16 cellular contexts compared by ENCODE assay signal in genomic region chr1:82319526-82319925, GRCh38.
A peak's percentile ranks its signal among the peaks of the same experiment; 100 is the strongest.
DNase-seq lines count a peak whose midpoint lies in the region; ATAC-seq, FAIRE-seq and TF ChIP-seq lines count a peak whose summit lies in the region.
"Had no signal": no experiment of that assay in that cellular context is flagged by ENCODE, and none has a peak within 500 bp of the region (broad histone marks: within the 10 kb centered on the region; RNA-seq: fewer than 3 reads in every experiment).

No MANE protein-coding gene starts in this region.

- H3K4me1 ChIP-seq in kidney (ENCODE audit: control insufficient read depth in 1 of 2, insufficient read depth in 1 of 2, low read depth in 1 of 2, low read length in 2 of 2) (no peaks in the 10 kb centered on the region), upper lobe of right lung (no peaks in the 10 kb centered on the region)
- H3K4me1 ChIP-seq: A549, Caco-2 had no signal

- H3K4me3 Mint-ChIP-seq in activated T-cell treated with anti-CD3 and anti-CD28 coated beads, Interleukin-2, amount 50 U/mL, for 4 hours: no peak overlapping the region
- H3K4me3 Mint-ChIP-seq: CD14-positive monocyte; CD8-positive, alpha-beta T cell had no signal

- DNase-seq in NCI-H226 (peak; percentile 20), astrocyte of the hippocampus (ENCODE audit: low read depth, low spot score) (peak; percentile 17), fibroblast of gingiva (ENCODE audit: low read depth) (peak; percentile 3), kidney (no peak), HT-29 (ENCODE audit: low spot score) (no peak), upper lobe of right lung (no peak)
- no peak for DNase-seq in activated T-cell treated with anti-CD3 and anti-CD28 coated beads, Interleukin-2, amount 50 U/mL, for 4 hours
- DNase-seq: Caco-2; CD8-positive, alpha-beta T cell; DMS53; GF-D8; H7 had no signal

- H3K4me3 ChIP-seq in kidney (ENCODE audit: low read length in 2 of 2) (no peak overlapping the region), upper lobe of right lung (no peak overlapping the region)
- H3K4me3 ChIP-seq: A549 had no signal

- intact Hi-C loops in kidney (cut with DNase I): no loop called here
- intact Hi-C loops in upper lobe of right lung (cut with DNase I): no loop called here

- H3K9ac ChIP-seq in kidney (ENCODE audit: low read length in 2 of 2): no peak overlapping the region

- H3K4me1 Mint-ChIP-seq in activated T-cell treated with anti-CD3 and anti-CD28 coated beads, Interleukin-2, amount 50 U/mL, for 4 hours (ENCODE audit: low read depth): no peaks in the 10 kb centered on the region
- H3K4me1 Mint-ChIP-seq: CD14-positive monocyte had no signal

- H3K36me3 ChIP-seq in kidney (ENCODE audit: control insufficient read depth in 1 of 2, insufficient read depth in 2 of 2, low read length in 2 of 2): no peaks in the 10 kb centered on the region
- no peaks in the 10 kb centered on the region for H3K36me3 ChIP-seq in upper lobe of right lung

- no peaks in the 10 kb centered on the region for H3K36me3 Mint-ChIP-seq in activated T-cell treated with anti-CD3 and anti-CD28 coated beads, Interleukin-2, amount 50 U/mL, for 4 hours (ENCODE audit: insufficient read depth)
- H3K36me3 Mint-ChIP-seq: CD14-positive monocyte; CD8-positive, alpha-beta T cell had no signal

- no peaks in the 10 kb centered on the region for H3K9me3 Mint-ChIP-seq in activated T-cell treated with anti-CD3 and anti-CD28 coated beads, Interleukin-2, amount 50 U/mL, for 4 hours

- TF ChIP-seq CTCF in kidney (IDR thresholded peaks at IDR 0.05; ENCODE audit: borderline replicate concordance, extremely low read depth, insufficient read depth): no peak
- no peak for TF ChIP-seq CTCF in upper lobe of right lung (IDR thresholded peaks at IDR 0.05)

- H3K27ac ChIP-seq in kidney (ENCODE audit: low read depth in 2 of 2, low read length in 2 of 2) (no peak overlapping the region), upper lobe of right lung (no peak overlapping the region)
- H3K27ac ChIP-seq: A549, HL-60 had no signal

- H3K27me3 Mint-ChIP-seq in activated T-cell treated with anti-CD3 and anti-CD28 coated beads, Interleukin-2, amount 50 U/mL, for 4 hours (ENCODE audit: low read depth): no peaks in the 10 kb centered on the region

- H3K9me3 ChIP-seq in kidney (ENCODE audit: control insufficient read depth in 1 of 2, low read length in 2 of 2): no peaks in the 10 kb centered on the region
- no peaks in the 10 kb centered on the region for H3K9me3 ChIP-seq in upper lobe of right lung
- H3K9me3 ChIP-seq: A549, Caco-2 had no signal

- FAIRE-seq in kidney (lab: Jason Lieb, UNC): peak; percentile 21
- FAIRE-seq: A549 had no signal

- H3K27me3 ChIP-seq in upper lobe of right lung: no peaks in the 10 kb centered on the region

- ATAC-seq in activated T-cell treated with anti-CD3 and anti-CD28 coated beads, Interleukin-2, amount 50 U/mL, for 4 hours: no peak
- ATAC-seq in GM18873 (IDR thresholded peaks at IDR 0.05; ENCODE audit: low FRiP score, unreplicated experiment) (no peak), upper lobe of right lung (no peak)
- ATAC-seq: A549; CD8-positive, alpha-beta T cell had no signal

Comparison
In these comparisons a context has a peak if more than half of its experiments do, and no peak if none do; other contexts are left out.
1. DNase-seq: peak in NCI-H226 (single experiment), astrocyte of the hippocampus (single experiment) and fibroblast of gingiva (single experiment); none in kidney (single experiment), activated T-cell treated with anti-CD3 and anti-CD28 coated beads, Interleukin-2, amount 50 U/mL, for 4 hours (single experiment), HT-29 (single experiment) and upper lobe of right lung (single experiment).